ENCODE assay signal across 13 cellular contexts in genomic region chr7:29479606-29480200, GRCh38.
DNase-seq lines count a peak whose midpoint lies in the region; ATAC-seq, FAIRE-seq and TF ChIP-seq lines count a peak whose summit lies in the region.
"Had no signal": no experiment of that assay in that cellular context is flagged by ENCODE, and none has a peak within 500 bp of the region (broad histone marks: within the 10 kb centered on the region; RNA-seq: fewer than 3 reads in every experiment).

No MANE protein-coding gene starts in this region.

- H4K91ac ChIP-seq in H1 (replicated peaks; ENCODE audit: insufficient read length, low read length), result no peak overlapping the region

- H3K4me2 ChIP-seq in H1 (ENCODE audit: insufficient read depth in 1 of 2, low read depth in 2 of 2, low read length in 2 of 2), result no peak overlapping the region

- H2BK20ac ChIP-seq in H1 (ENCODE audit: low read length), result 0 out of 2 replicates have a peak overlapping the region, but pooled peaks have one; percentile 21

- DNase-seq in D341Med (ENCODE audit: low spot score) (peak; percentile 78), H1 (ENCODE audit: low read depth in 1 of 2, low spot score in 2 of 2) (no peak), left lobe of liver (ENCODE audit: low spot score) (no peak), putamen (ENCODE audit: low spot score) (peak; percentile 85), activated gamma-delta T cell (lab: John Stamatoyannopoulos, UW) (no peak)
- DNase-seq in activated T-cell treated with anti-CD3 and anti-CD28 coated beads, Interleukin-2, amount 50 U/mL, for 72 hours, result no peak
- DNase-seq: GF-D8; naive thymus-derived CD4-positive, alpha-beta T cell; NCI-H526 treated with DMSO at 0.1 percent for 48 hours had no signal

- no peaks in the 10 kb centered on the region for H3K9me3 ChIP-seq in H1 (ENCODE audit: insufficient read depth in 2 of 2, low read depth in 1 of 2, low read length in 1 of 2)

- no peaks in the 10 kb centered on the region for H3K27me3 ChIP-seq in H1 (replicated peaks in 1 of 4; ENCODE audit: control insufficient read depth in 3 of 4, extremely low read depth in 1 of 4, insufficient read depth in 3 of 4, low read length in 3 of 4)

- 75% methylated on average over 15 of the region's 15 CpGs; no CpG with 5 or more reads in 1 of the 2 experiments for WGBS in H1 (ENCODE audit: extremely low coverage in 1 of 2, insufficient coverage in 1 of 2, insufficient read length in 1 of 2, insufficient replicate concordance in 2 of 2, low coverage in 1 of 2, low lambda C conversion rate in 2 of 2, missing lambda C conversion rate in 1 of 2), 2 experiments

- H3K4me3 Mint-ChIP-seq in activated T-cell treated with anti-CD3 and anti-CD28 coated beads, Interleukin-2, amount 50 U/mL, for 72 hours, result no peak overlapping the region
- H3K4me3 Mint-ChIP-seq: naive thymus-derived CD4-positive, alpha-beta T cell had no signal

- no peak overlapping the region for H3K27ac ChIP-seq in H1 (ENCODE audit: low read depth, low read length)

- H3K27me3 Mint-ChIP-seq in activated T-cell treated with anti-CD3 and anti-CD28 coated beads, Interleukin-2, amount 50 U/mL, for 72 hours (ENCODE audit: low read depth), result no peaks in the 10 kb centered on the region

- H3K4me1 Mint-ChIP-seq in activated T-cell treated with anti-CD3 and anti-CD28 coated beads, Interleukin-2, amount 50 U/mL, for 72 hours (ENCODE audit: low read depth), result no peaks in the 10 kb centered on the region
- H3K4me1 Mint-ChIP-seq: naive thymus-derived CD4-positive, alpha-beta T cell had no signal

- no peaks in the 10 kb centered on the region for H3K79me1 ChIP-seq in H1 (ENCODE audit: low read depth, low read length)

- no peak overlapping the region for H2BK12ac ChIP-seq in H1 (ENCODE audit: low read depth, low read length)

- peaks cover 0 to 4% (median 0%) of the 10 kb centered on the region in 4 experiments; a peak in 1 of 7 replicates for H3K4me1 ChIP-seq in H1 (replicated peaks in 1 of 4; ENCODE audit: control insufficient read depth in 3 of 4, insufficient read depth in 4 of 4, low read length in 3 of 4)

- ATAC-seq in left lobe of liver (peak; percentile 31), esophagus mucosa (no peak), GM18873 (IDR thresholded peaks at IDR 0.05; ENCODE audit: low FRiP score, unreplicated experiment) (no peak)
- no peak for ATAC-seq in activated T-cell treated with anti-CD3 and anti-CD28 coated beads, Interleukin-2, amount 50 U/mL, for 72 hours (replicated peaks in 1 of 2)
- ATAC-seq: naive thymus-derived CD4-positive, alpha-beta T cell had no signal

- CTCF ChIA-PET in H1 (lab: Charles Lee; ENCODE audit: partially characterized antibody), result interaction anchor here (1.4 kb wide), 1 partner anchor 59 kb away, joined by 4 read pairs; no protein-coding TSS in a partner anchor

- H2BK5ac ChIP-seq in H1 (ENCODE audit: low read depth, low read length), result no peak overlapping the region

- no peaks in the 10 kb centered on the region for H3K79me2 ChIP-seq in H1 (ENCODE audit: control insufficient read depth in 1 of 2, insufficient read depth in 2 of 2, low read length in 2 of 2)

- FAIRE-seq in H1 (lab: Jason Lieb, UNC), result no peak
- FAIRE-seq: astrocyte, frontal cortex had no signal

- no peak overlapping the region for H3K18ac ChIP-seq in H1 (ENCODE audit: extremely low read depth, low read length)

- H3K36me3 ChIP-seq in H1 (ENCODE audit: control insufficient read depth in 2 of 4, insufficient read depth in 4 of 4, low read length in 3 of 4), result no peaks in the 10 kb centered on the region

- H3K23ac ChIP-seq in H1 (ENCODE audit: insufficient read length), result no peak overlapping the region

- H3K4me3 ChIP-seq in H1 (ENCODE audit: extremely low read depth in 1 of 4, insufficient read depth in 2 of 4, low read depth in 3 of 4, low read length in 4 of 4), result no peak overlapping the region

- H4K8ac ChIP-seq in H1 (ENCODE audit: extremely low read depth, insufficient read depth, low read length), result peak overlapping the region; percentile 29; the same call in 1 of the 2 replicates

- H3K9me3 Mint-ChIP-seq in activated T-cell treated with anti-CD3 and anti-CD28 coated beads, Interleukin-2, amount 50 U/mL, for 72 hours, result no peaks in the 10 kb centered on the region

- H2AFZ ChIP-seq in H1 (ENCODE audit: low read length), result no peak overlapping the region; the same call in 1 of the 2 replicates

- no peak overlapping the region for H2BK15ac ChIP-seq in H1 (ENCODE audit: low read length)

- no peak for TF ChIP-seq CTCF in H1 (IDR thresholded peaks at IDR 0.05; ENCODE audit: control extremely low read depth in 1 of 3, insufficient read depth in 1 of 3, low read depth in 1 of 3, low read length in 3 of 3)

- no peak overlapping the region for H2AK5ac ChIP-seq in H1 (ENCODE audit: low read depth, low read length)

- no peaks in the 10 kb centered on the region for H3K23me2 ChIP-seq in H1 (ENCODE audit: low read depth, low read length)

- no peak for TF ChIP-seq RAD21 in H1 (IDR thresholded peaks at IDR 0.05 in 1 of 2, conservative IDR thresholded peaks at IDR 0.05 in 1 of 2; ENCODE audit: low read depth in 2 of 2, low read length in 2 of 2)

- no peaks in the 10 kb centered on the region for H4K20me1 ChIP-seq in H1 (replicated peaks in 1 of 2; ENCODE audit: control insufficient read depth in 1 of 2, insufficient read depth in 2 of 2, low read length in 2 of 2)

- POLR2A ChIA-PET in H1 (lab: Charles Lee; ENCODE audit: partially characterized antibody), result no interaction called here

- TF ChIP-seq POLR2A in H1 (IDR thresholded peaks at IDR 0.05; ENCODE audit: control extremely low read depth in 1 of 2, low read depth in 2 of 2, low read length in 2 of 2), result no peak

- H3K36me3 Mint-ChIP-seq in activated T-cell treated with anti-CD3 and anti-CD28 coated beads, Interleukin-2, amount 50 U/mL, for 72 hours (ENCODE audit: insufficient read depth in 2 of 2), result no peaks in the 10 kb centered on the region
- H3K36me3 Mint-ChIP-seq: naive thymus-derived CD4-positive, alpha-beta T cell had no signal

- no peak overlapping the region for H3K56ac ChIP-seq in H1 (replicated peaks; ENCODE audit: insufficient read length, low read depth, low read length)

- H3K14ac ChIP-seq in H1 (ENCODE audit: insufficient read length), result no peak overlapping the region

- H4K5ac ChIP-seq in H1 (ENCODE audit: insufficient read length, low read depth, low read length), result no peak overlapping the region

- no peak overlapping the region for H3K27ac Mint-ChIP-seq in activated T-cell treated with anti-CD3 and anti-CD28 coated beads, Interleukin-2, amount 50 U/mL, for 72 hours
- H3K27ac Mint-ChIP-seq: naive thymus-derived CD4-positive, alpha-beta T cell had no signal

- H2BK120ac ChIP-seq in H1 (replicated peaks; ENCODE audit: low read depth, low read length), result no peak overlapping the region

- TF ChIP-seq EP300 in H1 (IDR thresholded peaks at IDR 0.05; ENCODE audit: borderline replicate concordance in 1 of 2, low read depth in 2 of 2, low read length in 2 of 2), result no peak

- H3K4ac ChIP-seq in H1 (replicated peaks; ENCODE audit: insufficient read length, low read depth, low read length), result no peak overlapping the region

- H3K9ac ChIP-seq in H1 (replicated peaks in 1 of 4; ENCODE audit: extremely low read depth in 1 of 4, low read depth in 3 of 4, low read length in 3 of 4), result no peak overlapping the region

TF ChIP-seq in H1, 55 proteins besides CTCF, POLR2A, EP300 and RAD21:
- TF ChIP-seq SAP30 (IDR thresholded peaks at IDR 0.05; ENCODE audit: insufficient read depth, insufficient replicate concordance, low read length), result no peak
- no peak for TF ChIP-seq FOSL1 (IDR thresholded peaks at IDR 0.05; ENCODE audit: insufficient read depth, low read depth, low read length)
- TF ChIP-seq ZNF274 (IDR thresholded peaks at IDR 0.05; ENCODE audit: borderline replicate concordance, extremely low read depth, low read length), result no peak
- no peak for TF ChIP-seq CTBP2 (IDR thresholded peaks at IDR 0.05; ENCODE audit: borderline replicate concordance, insufficient read depth, insufficient read length, low read length)
- TF ChIP-seq E2F6 (IDR thresholded peaks at IDR 0.05), result peak; percentile 36; the same call in 1 of the 2 replicates

Comparison
In these comparisons a context has a peak if more than half of its experiments do, and no peak if none do; other contexts are left out.
1. DNase-seq: peak in D341Med (single experiment) and putamen (single experiment); none in H1 (0 of 2), left lobe of liver (single experiment), activated T-cell treated with anti-CD3 and anti-CD28 coated beads, Interleukin-2, amount 50 U/mL, for 72 hours (0 of 2) and activated gamma-delta T cell (single experiment).